Comparison of ENCODE assay signal across 10 cellular contexts in genomic region chr19:5292453-5292842, GRCh38. TPM values are rescaled to one million over a fixed set of nuclear protein-coding genes. Genes with fewer than 3 reads are reported as not detected.
A peak's percentile ranks its signal among the peaks of the same experiment; 100 is the strongest.
DNase-seq lines count a peak whose midpoint lies in the region; ATAC-seq, FAIRE-seq and TF ChIP-seq lines count a peak whose summit lies in the region.
"Had no signal": no experiment of that assay in that cellular context is flagged by ENCODE, and none has a peak within 500 bp of the region (broad histone marks: within the 10 kb centered on the region; RNA-seq: fewer than 3 reads in every experiment).

No MANE protein-coding gene starts in this region.

- peak; percentile 26 for FAIRE-seq in K562 (lab: Jason Lieb, UNC)
- FAIRE-seq: GM18507 had no signal

- no peak for TF ChIP-seq RAD21 in K562 (CRISPR knock-in tag; conservative IDR thresholded peaks at IDR 0.05 in 1 of 2, IDR thresholded peaks at IDR 0.05 in 1 of 2)

- no peaks in the 10 kb centered on the region for H3K36me3 ChIP-seq in HUES6 (ENCODE audit: control insufficient read depth, insufficient read depth, low read length)
- no peaks in the 10 kb centered on the region for H3K36me3 ChIP-seq in K562 (ENCODE audit: control insufficient read depth, insufficient read depth, low read length)

- no peaks in the 10 kb centered on the region for H3K9me3 Mint-ChIP-seq in immature natural killer cell
- peaks cover 0 to under 1% of the 10 kb centered on the region in 2 donors for H3K9me3 Mint-ChIP-seq in stimulated activated naive B cell treated with anti-CD40 and anti-IgM and Interleukin-4, amounts not matched to agents 10 μg/mL and 1 μg/mL and 100 μg/mL, for 72 hours
- H3K9me3 Mint-ChIP-seq: dendritic cell treated with granulocyte-macrophage colony-stimulating factor and Interleukin-4, amounts not matched to agents 40 ng/mL and 50 ng/mL, for 4 days had no signal

- H3K27ac ChIP-seq in HUES6 (ENCODE audit: low read depth, low read length) (no peak overlapping the region), K562 (ENCODE audit: extremely low read depth, low read depth, low read length) (peak overlapping the region; percentile 41; the same call in 1 of the 3 replicates)

- H3K4me2 ChIP-seq in K562 (ENCODE audit: insufficient read depth, low read length): peak overlapping the region; percentile 73

- no peak for TF ChIP-seq POLR2A in K562 (conservative IDR thresholded peaks at IDR 0.05)

- H3K9me3 ChIP-seq in HUES6 (ENCODE audit: control insufficient read depth, insufficient read depth, low read depth, low read length) (no peaks in the 10 kb centered on the region), K562 (replicated peaks; ENCODE audit: control insufficient read depth, insufficient read depth, low read depth, low read length) (no peaks in the 10 kb centered on the region)

- in situ Hi-C loops in K562 (cut with MboI): no loop called here

- peak overlapping the region; percentile 53 to 75 (median 60) for H3K4me3 Mint-ChIP-seq in immature natural killer cell
- peak overlapping the region; percentile 57 to 70 for H3K4me3 Mint-ChIP-seq in stimulated activated naive B cell treated with anti-CD40 and anti-IgM and Interleukin-4, amounts not matched to agents 10 μg/mL and 1 μg/mL and 100 μg/mL, for 72 hours
- H3K4me3 Mint-ChIP-seq: dendritic cell treated with granulocyte-macrophage colony-stimulating factor and Interleukin-4, amounts not matched to agents 40 ng/mL and 50 ng/mL, for 4 days had no signal

- TF ChIP-seq CTCF in AG04449 (IDR thresholded peaks at IDR 0.05; ENCODE audit: insufficient read depth, low read length, missing control alignments) (no peak), K562 (IDR thresholded peaks at IDR 0.05 in 2 of 3, conservative IDR thresholded peaks at IDR 0.05 in 1 of 3; ENCODE audit: insufficient read depth in 2 of 3, low read depth in 1 of 3, low read length in 3 of 3) (no peak)

- H3K4me3 ChIP-seq in AG04449 (ENCODE audit: low read depth, low read length): peak overlapping the region; percentile 76
- H3K4me3 ChIP-seq in HUES6 (ENCODE audit: low read depth, low read length): peak overlapping the region; percentile 67
- H3K4me3 ChIP-seq in K562: peak overlapping the region; percentile 72

- no peaks in the 10 kb centered on the region for H3K9me1 ChIP-seq in K562 (ENCODE audit: control insufficient read depth, insufficient read depth, low read length)

- H3K4me1 ChIP-seq in HUES6 (ENCODE audit: control insufficient read depth, insufficient read depth, low read length) (peaks cover 28% of the 10 kb centered on the region), K562 (replicated peaks in 1 of 2; ENCODE audit: control insufficient read depth in 2 of 2, insufficient read depth in 2 of 2, low read length in 2 of 2) (peaks cover 22 to 65% of the 10 kb centered on the region in 2 experiments)

- no TSS peak for BruUV-seq in K562 (replicated peaks; lab: Mats Ljungman, UMichigan)

- DNase-seq in AG04449 (ENCODE audit: low read depth, low spot score): no peak
- DNase-seq in K562 (ENCODE audit: extremely low read depth in 1 of 4, low spot score in 3 of 4): peak in 1 of 4 experiments; percentile 76
- peak in 1 of 3 donors; percentile 6 for DNase-seq in immature natural killer cell
- no peak for DNase-seq in stimulated activated naive B cell treated with anti-CD40 and anti-IgM and Interleukin-4, amounts not matched to agents 10 μg/mL and 1 μg/mL and 100 μg/mL, for 72 hours
- no peak for DNase-seq in DMS53 (lab: John Stamatoyannopoulos, UW)
- DNase-seq in NOMO-1 (lab: John Stamatoyannopoulos, UW; ENCODE audit: unreplicated experiment in 2 of 2): no peak

- no peaks in the 10 kb centered on the region for H3K27me3 ChIP-seq in HUES6 (ENCODE audit: control insufficient read depth, insufficient read depth, low read length)
- peaks cover 0 to 9% of the 10 kb centered on the region in 2 experiments; a peak in 1 of 5 replicates for H3K27me3 ChIP-seq in K562 (ENCODE audit: control insufficient read depth in 2 of 2, insufficient read depth in 2 of 2, low read length in 2 of 2)

- 5% methylated on average over 17 of the region's 19 CpGs for WGBS in K562 (ENCODE audit: insufficient coverage, low coverage, missing lambda C conversion rate)

- peak; percentile 78 for ATAC-seq in K562
- peak in 1 of 2 donors; percentile 14 for ATAC-seq in stimulated activated naive B cell treated with anti-CD40 and anti-IgM and Interleukin-4, amounts not matched to agents 10 μg/mL and 1 μg/mL and 100 μg/mL, for 72 hours (replicated peaks)
- no peak for ATAC-seq in HG03045 (IDR thresholded peaks at IDR 0.05; ENCODE audit: unreplicated experiment)

- H3K9ac ChIP-seq in HUES6 (ENCODE audit: low read length): peak overlapping the region; percentile 35
- peak overlapping the region; percentile 50 to 94 for H3K9ac ChIP-seq in K562 (ENCODE audit: insufficient read depth in 1 of 2, low read depth in 2 of 2, low read length in 2 of 2)

- POLR2A ChIA-PET in AG04449 (lab: Yijun Ruan, JAX): interaction anchor here (1.3 to 1.5 kb wide), 3 partner anchors 11 to 17 kb away, joined by 3 to 7 read pairs (median 3); no protein-coding TSS in a partner anchor
- POLR2A ChIA-PET in K562 (lab: Yijun Ruan, JAX): interaction anchor here (0.6 to 2.1 kb wide), 5 partner anchors 9 to 297 kb away, joined by 3 to 15 read pairs (median 5); no protein-coding TSS in a partner anchor

- peaks cover 4 to 6% (median 6%) of the 10 kb centered on the region in 3 donors for H3K27me3 Mint-ChIP-seq in immature natural killer cell (ENCODE audit: low read depth in 3 of 3)
- H3K27me3 Mint-ChIP-seq in stimulated activated naive B cell treated with anti-CD40 and anti-IgM and Interleukin-4, amounts not matched to agents 10 μg/mL and 1 μg/mL and 100 μg/mL, for 72 hours: peaks cover 49 to 71% of the 10 kb centered on the region in 2 donors

- H2AFZ ChIP-seq in K562 (ENCODE audit: low read depth, low read length): no peak overlapping the region

- H3K27ac Mint-ChIP-seq in immature natural killer cell: no peak overlapping the region
- peak overlapping the region; percentile 25 for H3K27ac Mint-ChIP-seq in stimulated activated naive B cell treated with anti-CD40 and anti-IgM and Interleukin-4, amounts not matched to agents 10 μg/mL and 1 μg/mL and 100 μg/mL, for 72 hours
- H3K27ac Mint-ChIP-seq: dendritic cell treated with granulocyte-macrophage colony-stimulating factor and Interleukin-4, amounts not matched to agents 40 ng/mL and 50 ng/mL, for 4 days had no signal

- 0 out of 2 replicates have a peak, but pooled peaks cover 15% of the 10 kb centered on the region for H4K20me1 ChIP-seq in K562 (replicated peaks; ENCODE audit: control insufficient read depth, insufficient read depth, low read length)

- CTCF ChIA-PET in AG04449 (lab: Yijun Ruan, JAX): interaction anchor here (1.4 kb wide), 1 partner anchor 22 kb away, joined by 5 read pairs; no protein-coding TSS in a partner anchor
- CTCF ChIA-PET in K562 (lab: Yijun Ruan, JAX; ENCODE audit: low intra/inter-chr PET ratio): interaction anchor here (0.7 kb wide), 1 partner anchor 46 kb away, joined by 4 read pairs; no protein-coding TSS in a partner anchor

- TF ChIP-seq EP300 in K562 (IDR thresholded peaks at IDR 0.05; ENCODE audit: low read length): no peak

- H3K79me2 ChIP-seq in K562 (ENCODE audit: control insufficient read depth, insufficient read depth, low read length): peaks cover 23% of the 10 kb centered on the region

- peaks cover 7 to 8% of the 10 kb centered on the region in 2 donors for H3K4me1 Mint-ChIP-seq in immature natural killer cell
- peaks cover 18 to 27% of the 10 kb centered on the region in 2 donors for H3K4me1 Mint-ChIP-seq in stimulated activated naive B cell treated with anti-CD40 and anti-IgM and Interleukin-4, amounts not matched to agents 10 μg/mL and 1 μg/mL and 100 μg/mL, for 72 hours

- intact Hi-C loops in K562 (cut with micrococcal nuclease): no loop called here

- H3K36me3 Mint-ChIP-seq in immature natural killer cell: no peaks in the 10 kb centered on the region
- H3K36me3 Mint-ChIP-seq in stimulated activated naive B cell treated with anti-CD40 and anti-IgM and Interleukin-4, amounts not matched to agents 10 μg/mL and 1 μg/mL and 100 μg/mL, for 72 hours: no peaks in the 10 kb centered on the region

RNA-seq across cellular contexts. Expression of gene PTPRS, which starts 48.2 kb away (rescaled TPM):
- 79.8 and 180 TPM in 2 replicates for total RNA-seq in K562 (2011; cell fraction: chromatin; rRNA removed; ENCODE audit: low replicate concordance)
- total RNA-seq in K562 (2011; cell fraction: nucleolus; rRNA removed): 97.4 and 130 TPM in 2 replicates
- 85.8 and 89.2 TPM in 2 replicates for total RNA-seq in K562 (2011; cell fraction: nucleoplasm; rRNA removed)
- total RNA-seq in K562 (2014; rRNA removed): 26.4 and 28.0 TPM in 2 replicates
- 6.1 and 6.7 TPM in 2 replicates for total RNA-seq in K562 (2014; rRNA removed; fragmentation: Illumina TruSeq; extraction: Trizol)
- 14.1 and 15.1 TPM in 2 replicates for total RNA-seq in K562 (2015; rRNA removed; fragmentation: Illumina TruSeq; extraction: Trizol)
- total RNA-seq in K562 (2021): 45.2 and 49.4 TPM in 2 replicates
- 14.9 and 17.4 TPM in 2 replicates for polyA plus RNA-seq in K562 (2011; rRNA removed)
- 14.3 and 32.7 TPM in 2 replicates for polyA plus RNA-seq in K562 (2011; cell fraction: cytosol; rRNA removed)
- polyA plus RNA-seq in K562 (2011; cell fraction: nucleus; rRNA removed): 54.1 and 106 TPM in 2 replicates
- 23.1 and 29.5 TPM in 2 replicates for polyA plus RNA-seq in K562 (2012)
- polyA plus RNA-seq in K562 (2014; fragmentation: Illumina TruSeq; extraction: Trizol): 8.3 and 10.7 TPM in 2 replicates
- 1 to 10 TPM; 1.1 to 1.2 TPM for polyA plus RNA-seq in K562 (2014; fragmentation: Nextera tagmentation; extraction: Ambion mirVana)
- 26.9 and 27.4 TPM in 2 replicates for polyA plus RNA-seq in K562 (2014; rRNA removed)
- polyA minus RNA-seq in K562 (2011; rRNA and poly(A)+ RNA removed): 11.5 and 28.9 TPM in 2 replicates
- polyA minus RNA-seq in K562 (2011; cell fraction: cytosol; rRNA and poly(A)+ RNA removed): 41.9 and 44.2 TPM in 2 replicates
- 27.2 and 33.5 TPM in 2 replicates for polyA minus RNA-seq in K562 (2011; cell fraction: nucleus; rRNA and poly(A)+ RNA removed)
- under 1 TPM in 1 of 3 donors, not detected in 2; 0.10 TPM for polyA plus RNA-seq in immature natural killer cell
